Comparison of ENCODE assay signal across 14 cellular contexts in genomic region chr11:104372111-104372510, GRCh38.
DNase-seq lines count a peak whose midpoint lies in the region; ATAC-seq and TF ChIP-seq lines count a peak whose summit lies in the region.
"Had no signal": no experiment of that assay in that cellular context is flagged by ENCODE, and none has a peak within 500 bp of the region (broad histone marks: within the 10 kb centered on the region; RNA-seq: fewer than 3 reads in every experiment).

No MANE protein-coding gene starts in this region.

- H3K27me3 ChIP-seq in GM23338 (ENCODE audit: insufficient read depth) (no peaks in the 10 kb centered on the region), psoas muscle (ENCODE audit: insufficient read depth in 3 of 3, low read length in 2 of 3) (no peaks in the 10 kb centered on the region), tibial nerve (no peaks in the 10 kb centered on the region)

- no peaks in the 10 kb centered on the region for H3F3A ChIP-seq in GM23338 (replicated peaks; ENCODE audit: low read depth)

- H3K27me3 Mint-ChIP-seq in GM23338 (ENCODE audit: insufficient read depth, low read depth, poor library complexity) (no peaks in the 10 kb centered on the region), T-helper 17 cell (peaks cover 12% of the 10 kb centered on the region), chondrocyte (ENCODE audit: low read depth) (no peaks in the 10 kb centered on the region)

- TF ChIP-seq POLR2A in tibial nerve (IDR thresholded peaks at IDR 0.05), result no peak

- H3K4me1 Mint-ChIP-seq in GM23338, result no peaks in the 10 kb centered on the region
- no peaks in the 10 kb centered on the region for H3K4me1 Mint-ChIP-seq in T-helper 17 cell
- H3K4me1 Mint-ChIP-seq in chondrocyte (ENCODE audit: low read depth), result peaks cover 13% of the 10 kb centered on the region
- H3K4me1 Mint-ChIP-seq: CD14-positive monocyte had no signal

- WGBS in psoas muscle, 3 donors, result 25 to 30% (median 26%) methylated on average over 3 of the region's 3 CpGs
- WGBS in tibial nerve, 2 donors, result 48 to 54% methylated on average over 3 of the region's 3 CpGs

- no peaks in the 10 kb centered on the region for H4K20me1 ChIP-seq in GM23338 (replicated peaks; ENCODE audit: insufficient read depth)

- no peaks in the 10 kb centered on the region for H3K79me2 ChIP-seq in GM23338 (replicated peaks; ENCODE audit: insufficient read depth)

- no peak overlapping the region for H3K4me3 ChIP-seq in GM23338
- no peak overlapping the region for H3K4me3 ChIP-seq in psoas muscle
- no peak overlapping the region for H3K4me3 ChIP-seq in tibial nerve
- H3K4me3 ChIP-seq: HAP-1 had no signal

- H3K27ac Mint-ChIP-seq in GM23338 (no peak overlapping the region), T-helper 17 cell (peak overlapping the region; percentile 24), chondrocyte (ENCODE audit: unreplicated experiment) (no peak overlapping the region)
- H3K27ac Mint-ChIP-seq: CD14-positive monocyte; CD8-positive, alpha-beta T cell had no signal

- H3K36me3 ChIP-seq in GM23338 (ENCODE audit: insufficient read depth) (no peaks in the 10 kb centered on the region), psoas muscle (ENCODE audit: insufficient read depth in 1 of 2, low read depth in 1 of 2) (no peaks in the 10 kb centered on the region), tibial nerve (no peaks in the 10 kb centered on the region)
- H3K36me3 ChIP-seq: HAP-1 had no signal

- H3K4me2 ChIP-seq in GM23338, result no peak overlapping the region

- H3K9me2 ChIP-seq in GM23338 (ENCODE audit: insufficient read depth), result no peaks in the 10 kb centered on the region

- H3K4me1 ChIP-seq in GM23338 (ENCODE audit: insufficient read depth) (no peaks in the 10 kb centered on the region), psoas muscle (peaks cover 3% of the 10 kb centered on the region), tibial nerve (no peaks in the 10 kb centered on the region)
- H3K4me1 ChIP-seq: HAP-1 had no signal

- no peak for ATAC-seq in GM23338
- no peak for ATAC-seq in T-helper 17 cell
- ATAC-seq in psoas muscle, result peak in 3 of 4 donors; percentile 37 to 75 (median 68)
- ATAC-seq: CD8-positive, alpha-beta T cell had no signal

- H3K9me3 Mint-ChIP-seq in GM23338 (no peaks in the 10 kb centered on the region; the same call in 2 of the 3 replicates), chondrocyte (ENCODE audit: low read depth) (no peaks in the 10 kb centered on the region)
- H3K9me3 Mint-ChIP-seq: CD8-positive, alpha-beta T cell had no signal

- intact Hi-C loops in psoas muscle (cut with DNase I), result no loop called here

- H3K27ac ChIP-seq in GM23338 (ENCODE audit: low read depth), result no peak overlapping the region
- H3K27ac ChIP-seq in psoas muscle, result no peak overlapping the region
- no peak overlapping the region for H3K27ac ChIP-seq in tibial nerve

- H3K9me3 ChIP-seq in T-helper 17 cell (ENCODE audit: control insufficient read depth, low read length, poor library complexity, severe bottlenecking) (no peaks in the 10 kb centered on the region), psoas muscle (no peaks in the 10 kb centered on the region), tibial nerve (no peaks in the 10 kb centered on the region)
- H3K9me3 ChIP-seq: HAP-1 had no signal

- DNase-seq in GM23338 (ENCODE audit: low spot score), result no peak
- no peak for DNase-seq in T-helper 17 cell
- no peak for DNase-seq in psoas muscle
- no peak for DNase-seq in retina
- no peak for DNase-seq in chondrocyte (ENCODE audit: low spot score)
- DNase-seq in tibial nerve (ENCODE audit: low spot score in 2 of 2), result no peak
- no peak for DNase-seq in DMS53 treated with DMSO at 0.1 percent for 48 hours (lab: John Stamatoyannopoulos, UW; ENCODE audit: unreplicated experiment)
- DNase-seq: CD8-positive, alpha-beta T cell; COR-L47; DMS153; DND-41; GF-D8 had no signal

- H3K4me3 Mint-ChIP-seq in GM23338 (no peak overlapping the region), T-helper 17 cell (no peak overlapping the region), chondrocyte (ENCODE audit: unreplicated experiment) (no peak overlapping the region)
- H3K4me3 Mint-ChIP-seq: CD14-positive monocyte; CD8-positive, alpha-beta T cell had no signal

- no peak for TF ChIP-seq EP300 in tibial nerve (IDR thresholded peaks at IDR 0.05)

- TF ChIP-seq CTCF in GM23338 (conservative IDR thresholded peaks at IDR 0.05; ENCODE audit: low read depth in 2 of 2) (no peak), psoas muscle (IDR thresholded peaks at IDR 0.05) (no peak), chondrocyte (IDR thresholded peaks at IDR 0.05) (no peak), tibial nerve (IDR thresholded peaks at IDR 0.05) (no peak)

- H2AFZ ChIP-seq in GM23338, result peak overlapping the region; percentile 53; the same call in 1 of the 2 replicates

- H3K36me3 Mint-ChIP-seq in GM23338 (ENCODE audit: low read depth) (no peaks in the 10 kb centered on the region), T-helper 17 cell (ENCODE audit: low read depth) (no peaks in the 10 kb centered on the region), chondrocyte (ENCODE audit: low read depth) (no peaks in the 10 kb centered on the region)
- H3K36me3 Mint-ChIP-seq: CD14-positive monocyte; CD8-positive, alpha-beta T cell had no signal

TF ChIP-seq in GM23338, 12 proteins besides CTCF, POLR2A, EP300 and RAD21:
- no peak for TF ChIP-seq POLR2AphosphoS5 (IDR thresholded peaks at IDR 0.05; ENCODE audit: low read depth)
- TF ChIP-seq ZNF331 (CRISPR knock-in tag; IDR thresholded peaks at IDR 0.05; ENCODE audit: low read depth), result no peak
- no peak for TF ChIP-seq ZNF114 (CRISPR knock-in tag; IDR thresholded peaks at IDR 0.05)
- no peak for TF ChIP-seq ETS1 (IDR thresholded peaks at IDR 0.05)
TF ChIP-seq in GM23338: peak in this region for 0.

Comparison
In these comparisons a context has a peak if more than half of its experiments do, and no peak if none do; other contexts are left out.
1. ATAC-seq: peak in psoas muscle (3 of 4); none in GM23338 (single experiment) and T-helper 17 cell (single experiment).